Comparison of ENCODE assay signal across 1 cellular context in genomic region chr1:202054673-202055072, GRCh38.
TF ChIP-seq lines count a peak whose summit lies in the region.

No MANE protein-coding gene starts in this region.

TF ChIP-seq in HEK293, 187 proteins besides CTCF, POLR2A, EP300 and RAD21:
- TF ChIP-seq ZNF121 (tag by site-specific recombination; IDR thresholded peaks at IDR 0.05), result peak; percentile 72
